In the genomic region with DNA sequence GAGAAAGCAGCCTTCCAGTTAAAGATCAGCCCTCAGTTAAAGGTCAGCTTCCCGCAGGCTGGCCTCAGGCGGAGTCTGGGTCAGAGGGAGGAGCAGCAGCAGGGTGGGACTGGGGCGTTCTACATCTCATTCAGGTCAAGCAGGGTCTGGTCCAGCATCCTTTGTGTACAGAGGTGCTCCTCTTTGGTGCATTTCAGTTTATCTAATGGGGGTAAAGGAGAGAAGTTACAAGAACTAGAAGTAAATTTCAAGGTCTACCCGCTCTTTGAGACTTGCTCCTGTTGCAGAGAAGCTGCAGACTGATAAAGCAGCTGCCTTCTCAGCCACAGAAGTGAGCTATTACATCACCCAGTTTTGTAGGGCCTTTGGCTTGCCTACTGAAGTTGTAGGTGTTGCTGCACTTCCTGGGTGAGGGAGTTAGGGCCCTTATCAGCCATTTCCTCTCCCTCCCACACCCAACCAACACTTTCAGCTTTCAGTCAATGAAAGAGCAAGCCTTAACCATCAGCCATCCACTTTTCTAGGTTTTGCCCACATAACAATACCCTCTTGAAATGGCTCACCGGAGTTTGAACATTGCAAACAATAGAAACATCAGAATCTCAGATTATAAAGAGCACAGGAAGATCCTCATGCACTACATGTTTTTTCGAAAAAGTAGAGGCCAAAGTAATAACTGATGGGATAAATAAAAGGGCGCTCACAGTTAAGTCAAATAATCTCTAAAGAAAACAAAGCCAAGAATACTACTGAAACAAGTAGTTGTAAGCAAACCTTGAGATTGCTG, we compare ENCODE assay signal across 1 cellular context.
A peak's percentile ranks its signal among the peaks of the same experiment; 100 is the strongest.
TF ChIP-seq lines count a peak whose summit lies in the region.

No MANE protein-coding gene starts in this region.

TF ChIP-seq in K562, 482 proteins besides CTCF, POLR2A, EP300 and RAD21 (continued from another document and continues in another):
- no peak for TF ChIP-seq ZNF354B (CRISPR knock-in tag; IDR thresholded peaks at IDR 0.05)
- no peak for TF ChIP-seq ZBTB49 (CRISPR knock-in tag; IDR thresholded peaks at IDR 0.05; ENCODE audit: borderline replicate concordance)
- TF ChIP-seq, protein P1, sequence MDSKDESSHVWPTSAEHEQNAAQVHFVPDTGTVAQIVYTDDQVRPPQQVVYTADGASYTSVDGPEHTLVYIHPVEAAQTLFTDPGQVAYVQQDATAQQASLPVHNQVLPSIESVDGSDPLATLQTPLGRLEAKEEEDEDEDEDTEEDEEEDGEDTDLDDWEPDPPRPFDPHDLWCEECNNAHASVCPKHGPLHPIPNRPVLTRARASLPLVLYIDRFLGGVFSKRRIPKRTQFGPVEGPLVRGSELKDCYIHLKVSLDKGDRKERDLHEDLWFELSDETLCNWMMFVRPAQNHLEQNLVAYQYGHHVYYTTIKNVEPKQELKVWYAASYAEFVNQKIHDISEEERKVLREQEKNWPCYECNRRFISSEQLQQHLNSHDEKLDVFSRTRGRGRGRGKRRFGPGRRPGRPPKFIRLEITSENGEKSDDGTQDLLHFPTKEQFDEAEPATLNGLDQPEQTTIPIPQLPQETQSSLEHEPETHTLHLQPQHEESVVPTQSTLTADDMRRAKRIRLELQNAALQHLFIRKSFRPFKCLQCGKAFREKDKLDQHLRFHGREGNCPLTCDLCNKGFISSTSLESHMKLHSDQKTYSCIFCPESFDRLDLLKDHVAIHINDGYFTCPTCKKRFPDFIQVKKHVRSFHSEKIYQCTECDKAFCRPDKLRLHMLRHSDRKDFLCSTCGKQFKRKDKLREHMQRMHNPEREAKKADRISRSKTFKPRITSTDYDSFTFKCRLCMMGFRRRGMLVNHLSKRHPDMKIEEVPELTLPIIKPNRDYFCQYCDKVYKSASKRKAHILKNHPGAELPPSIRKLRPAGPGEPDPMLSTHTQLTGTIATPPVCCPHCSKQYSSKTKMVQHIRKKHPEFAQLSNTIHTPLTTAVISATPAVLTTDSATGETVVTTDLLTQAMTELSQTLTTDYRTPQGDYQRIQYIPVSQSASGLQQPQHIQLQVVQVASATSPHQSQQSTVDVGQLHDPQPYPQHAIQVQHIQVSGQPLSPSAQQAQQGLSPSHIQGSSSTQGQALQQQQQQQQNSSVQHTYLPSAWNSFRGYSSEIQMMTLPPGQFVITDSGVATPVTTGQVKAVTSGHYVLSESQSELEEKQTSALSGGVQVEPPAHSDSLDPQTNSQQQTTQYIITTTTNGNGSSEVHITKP (IDR thresholded peaks at IDR 0.05; ENCODE audit: partially characterized antibody): no peak
- peak in 1 of 3 experiments; percentile 68; a peak in 1 of 6 replicates for TF ChIP-seq ZBTB11 (CRISPR knock-in tag; IDR thresholded peaks at IDR 0.05)
- peak; percentile 5; the same call in 1 of the 2 replicates for TF ChIP-seq NFE2 (IDR thresholded peaks at IDR 0.05; ENCODE audit: low read depth)
- TF ChIP-seq HNRNPK (IDR thresholded peaks at IDR 0.05; ENCODE audit: low read depth, low read length, poor library complexity, severe bottlenecking): no peak
- no peak for TF ChIP-seq ZBTB5 (IDR thresholded peaks at IDR 0.05)
- TF ChIP-seq MTA2 (IDR thresholded peaks at IDR 0.05; ENCODE audit: low read depth): peak; percentile 29; the same call in 1 of the 2 replicates
- no peak for TF ChIP-seq TBP (optimal IDR thresholded peaks at IDR 0.05; ENCODE audit: low read depth, low read length)
- no peak for TF ChIP-seq ZNF165 (CRISPR knock-in tag; IDR thresholded peaks at IDR 0.05; ENCODE audit: borderline replicate concordance)
- TF ChIP-seq, protein P2, sequence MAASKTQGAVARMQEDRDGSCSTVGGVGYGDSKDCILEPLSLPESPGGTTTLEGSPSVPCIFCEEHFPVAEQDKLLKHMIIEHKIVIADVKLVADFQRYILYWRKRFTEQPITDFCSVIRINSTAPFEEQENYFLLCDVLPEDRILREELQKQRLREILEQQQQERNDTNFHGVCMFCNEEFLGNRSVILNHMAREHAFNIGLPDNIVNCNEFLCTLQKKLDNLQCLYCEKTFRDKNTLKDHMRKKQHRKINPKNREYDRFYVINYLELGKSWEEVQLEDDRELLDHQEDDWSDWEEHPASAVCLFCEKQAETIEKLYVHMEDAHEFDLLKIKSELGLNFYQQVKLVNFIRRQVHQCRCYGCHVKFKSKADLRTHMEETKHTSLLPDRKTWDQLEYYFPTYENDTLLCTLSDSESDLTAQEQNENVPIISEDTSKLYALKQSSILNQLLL (CRISPR knock-in tag; IDR thresholded peaks at IDR 0.05; ENCODE audit: borderline replicate concordance): no peak
- TF ChIP-seq ATF2 (CRISPR knock-in tag; IDR thresholded peaks at IDR 0.05): no peak
- TF ChIP-seq, protein P3, sequence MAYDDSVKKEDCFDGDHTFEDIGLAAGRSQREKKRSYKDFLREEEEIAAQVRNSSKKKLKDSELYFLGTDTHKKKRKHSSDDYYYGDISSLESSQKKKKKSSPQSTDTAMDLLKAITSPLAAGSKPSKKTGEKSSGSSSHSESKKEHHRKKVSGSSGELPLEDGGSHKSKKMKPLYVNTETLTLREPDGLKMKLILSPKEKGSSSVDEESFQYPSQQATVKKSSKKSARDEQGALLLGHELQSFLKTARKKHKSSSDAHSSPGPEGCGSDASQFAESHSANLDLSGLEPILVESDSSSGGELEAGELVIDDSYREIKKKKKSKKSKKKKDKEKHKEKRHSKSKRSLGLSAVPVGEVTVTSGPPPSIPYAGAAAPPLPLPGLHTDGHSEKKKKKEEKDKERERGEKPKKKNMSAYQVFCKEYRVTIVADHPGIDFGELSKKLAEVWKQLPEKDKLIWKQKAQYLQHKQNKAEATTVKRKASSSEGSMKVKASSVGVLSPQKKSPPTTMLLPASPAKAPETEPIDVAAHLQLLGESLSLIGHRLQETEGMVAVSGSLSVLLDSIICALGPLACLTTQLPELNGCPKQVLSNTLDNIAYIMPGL (CRISPR knock-in tag; IDR thresholded peaks at IDR 0.05): no peak
- peak; percentile 91 for TF ChIP-seq ZEB2 (IDR thresholded peaks at IDR 0.05)
- no peak for TF ChIP-seq ZZZ3 (IDR thresholded peaks at IDR 0.05)
- TF ChIP-seq PCBP2 (IDR thresholded peaks at IDR 0.05; ENCODE audit: low read depth, low read length, poor library complexity, severe bottlenecking): no peak
- TF ChIP-seq ZBTB8A (IDR thresholded peaks at IDR 0.05; ENCODE audit: partially characterized antibody): no peak
- TF ChIP-seq THRAP3 (IDR thresholded peaks at IDR 0.05; ENCODE audit: borderline replicate concordance): no peak
- TF ChIP-seq NFIC (IDR thresholded peaks at IDR 0.05): no peak
- TF ChIP-seq HMG20A (CRISPR knock-in tag; conservative IDR thresholded peaks at IDR 0.05): no peak
- no peak for TF ChIP-seq ZNF431 (CRISPR knock-in tag; IDR thresholded peaks at IDR 0.05)
- TF ChIP-seq, protein P4, sequence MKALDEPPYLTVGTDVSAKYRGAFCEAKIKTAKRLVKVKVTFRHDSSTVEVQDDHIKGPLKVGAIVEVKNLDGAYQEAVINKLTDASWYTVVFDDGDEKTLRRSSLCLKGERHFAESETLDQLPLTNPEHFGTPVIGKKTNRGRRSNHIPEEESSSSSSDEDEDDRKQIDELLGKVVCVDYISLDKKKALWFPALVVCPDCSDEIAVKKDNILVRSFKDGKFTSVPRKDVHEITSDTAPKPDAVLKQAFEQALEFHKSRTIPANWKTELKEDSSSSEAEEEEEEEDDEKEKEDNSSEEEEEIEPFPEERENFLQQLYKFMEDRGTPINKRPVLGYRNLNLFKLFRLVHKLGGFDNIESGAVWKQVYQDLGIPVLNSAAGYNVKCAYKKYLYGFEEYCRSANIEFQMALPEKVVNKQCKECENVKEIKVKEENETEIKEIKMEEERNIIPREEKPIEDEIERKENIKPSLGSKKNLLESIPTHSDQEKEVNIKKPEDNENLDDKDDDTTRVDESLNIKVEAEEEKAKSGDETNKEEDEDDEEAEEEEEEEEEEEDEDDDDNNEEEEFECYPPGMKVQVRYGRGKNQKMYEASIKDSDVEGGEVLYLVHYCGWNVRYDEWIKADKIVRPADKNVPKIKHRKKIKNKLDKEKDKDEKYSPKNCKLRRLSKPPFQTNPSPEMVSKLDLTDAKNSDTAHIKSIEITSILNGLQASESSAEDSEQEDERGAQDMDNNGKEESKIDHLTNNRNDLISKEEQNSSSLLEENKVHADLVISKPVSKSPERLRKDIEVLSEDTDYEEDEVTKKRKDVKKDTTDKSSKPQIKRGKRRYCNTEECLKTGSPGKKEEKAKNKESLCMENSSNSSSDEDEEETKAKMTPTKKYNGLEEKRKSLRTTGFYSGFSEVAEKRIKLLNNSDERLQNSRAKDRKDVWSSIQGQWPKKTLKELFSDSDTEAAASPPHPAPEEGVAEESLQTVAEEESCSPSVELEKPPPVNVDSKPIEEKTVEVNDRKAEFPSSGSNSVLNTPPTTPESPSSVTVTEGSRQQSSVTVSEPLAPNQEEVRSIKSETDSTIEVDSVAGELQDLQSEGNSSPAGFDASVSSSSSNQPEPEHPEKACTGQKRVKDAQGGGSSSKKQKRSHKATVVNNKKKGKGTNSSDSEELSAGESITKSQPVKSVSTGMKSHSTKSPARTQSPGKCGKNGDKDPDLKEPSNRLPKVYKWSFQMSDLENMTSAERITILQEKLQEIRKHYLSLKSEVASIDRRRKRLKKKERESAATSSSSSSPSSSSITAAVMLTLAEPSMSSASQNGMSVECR (CRISPR knock-in tag; IDR thresholded peaks at IDR 0.05): peak; percentile 55; the same call in 1 of the 2 replicates
- TF ChIP-seq NR2C2 (CRISPR knock-in tag; IDR thresholded peaks at IDR 0.05): no peak; the same call in 1 of the 2 replicates
- peak; percentile 90 for TF ChIP-seq NR2C2 (tag; IDR thresholded peaks at IDR 0.05)
- TF ChIP-seq, protein P5, sequence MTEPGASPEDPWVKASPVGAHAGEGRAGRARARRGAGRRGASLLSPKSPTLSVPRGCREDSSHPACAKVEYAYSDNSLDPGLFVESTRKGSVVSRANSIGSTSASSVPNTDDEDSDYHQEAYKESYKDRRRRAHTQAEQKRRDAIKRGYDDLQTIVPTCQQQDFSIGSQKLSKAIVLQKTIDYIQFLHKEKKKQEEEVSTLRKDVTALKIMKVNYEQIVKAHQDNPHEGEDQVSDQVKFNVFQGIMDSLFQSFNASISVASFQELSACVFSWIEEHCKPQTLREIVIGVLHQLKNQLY (CRISPR knock-in tag; conservative IDR thresholded peaks at IDR 0.05): no peak
- TF ChIP-seq SAFB (IDR thresholded peaks at IDR 0.05; ENCODE audit: borderline replicate concordance, low read depth, low read length): no peak
